In the genomic region with DNA sequence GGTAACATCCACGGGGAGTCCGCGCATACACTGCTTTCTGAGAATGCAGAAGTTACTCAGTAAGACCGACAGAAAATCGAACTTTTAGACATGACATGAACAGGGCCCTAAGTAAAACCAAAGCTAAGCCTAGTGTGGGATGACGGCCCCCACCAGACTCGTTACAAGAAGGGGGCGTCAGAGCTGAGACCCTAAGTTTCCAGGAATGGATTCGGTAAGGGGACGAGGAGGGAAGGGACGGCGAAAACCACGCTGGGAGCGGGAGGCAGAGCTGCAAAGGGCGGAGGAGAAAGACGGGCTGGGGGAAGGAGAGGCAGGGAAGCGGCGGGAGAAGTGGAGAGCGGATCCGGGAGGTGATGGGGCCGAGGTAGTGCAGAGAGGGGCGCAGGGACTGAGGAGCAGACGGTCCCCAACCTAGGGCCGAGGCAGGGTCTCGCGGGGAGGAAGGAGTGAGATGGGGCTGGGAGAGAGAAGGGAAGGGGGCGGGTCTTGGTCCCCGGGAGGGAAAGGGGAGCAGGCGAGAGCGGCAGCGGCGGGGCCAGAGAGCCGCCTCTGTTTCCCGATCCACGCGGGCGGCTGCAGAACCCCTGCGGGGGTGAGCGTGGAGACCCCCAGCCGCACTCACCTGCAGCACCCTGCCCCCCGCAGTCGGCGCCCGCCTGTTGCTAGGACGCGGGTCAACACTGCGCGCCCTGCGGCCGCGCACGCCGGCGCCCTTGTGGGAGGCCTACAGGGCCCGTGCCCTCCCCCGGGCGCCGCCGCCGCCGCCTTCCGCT, we compare ENCODE assay signal across 10 cellular contexts. TPM values are rescaled to one million over a fixed set of nuclear protein-coding genes. Genes with fewer than 3 reads are reported as not detected.
DNase-seq lines count a peak whose midpoint lies in the region; ATAC-seq, FAIRE-seq and TF ChIP-seq lines count a peak whose summit lies in the region.
"Had no signal": no experiment of that assay in that cellular context is flagged by ENCODE, and none has a peak within 500 bp of the region (broad histone marks: within the 10 kb centered on the region; RNA-seq: fewer than 3 reads in every experiment).

No MANE protein-coding gene starts in this region.

- H3K9me3 ChIP-seq in A549, result no peaks in the 10 kb centered on the region
- H3K9me3 ChIP-seq in WERI-Rb-1 (ENCODE audit: severe bottlenecking), result no peaks in the 10 kb centered on the region
- H3K9me3 ChIP-seq in mononuclear cell (ENCODE audit: low read depth, low read length), result no peaks in the 10 kb centered on the region
- no peaks in the 10 kb centered on the region for H3K9me3 ChIP-seq in thyroid gland

- FAIRE-seq in A549 (lab: Jason Lieb, UNC), result no peak
- FAIRE-seq: endometrium, GM18507 had no signal

- ATAC-seq in A549, result peak; percentile 86 to 92
- no peak for ATAC-seq in HG02885 (IDR thresholded peaks at IDR 0.05; ENCODE audit: poor library complexity, unreplicated experiment)
- ATAC-seq in HG02852 (IDR thresholded peaks at IDR 0.05; ENCODE audit: unreplicated experiment), result no peak

- TF ChIP-seq CTCF in A549 (IDR thresholded peaks at IDR 0.05), result no peak
- no peak for TF ChIP-seq CTCF in WERI-Rb-1 (IDR thresholded peaks at IDR 0.05; ENCODE audit: low read depth, low read length)
- TF ChIP-seq CTCF in epithelial cell of esophagus (IDR thresholded peaks at IDR 0.05; ENCODE audit: insufficient read depth, low read depth, low read length, missing control alignments), result no peak
- no peak for TF ChIP-seq CTCF in thyroid gland (IDR thresholded peaks at IDR 0.05)

- TF ChIP-seq EP300 in A549 (IDR thresholded peaks at IDR 0.05), result no peak

- intact Hi-C loops in thyroid gland (cut with DNase I), result no loop called here

- H3K36me3 ChIP-seq in WERI-Rb-1, result no peaks in the 10 kb centered on the region
- no peaks in the 10 kb centered on the region for H3K36me3 ChIP-seq in thyroid gland

- POLR2A ChIA-PET in A549 (lab: Yijun Ruan, JAX), result no interaction called here

- WGBS in A549 (ENCODE audit: missing lambda C conversion rate), result 4% methylated on average over 39 of the region's 62 CpGs
- 3% methylated on average over 42 to 44 of the region's 62 CpGs for WGBS in thyroid gland, 2 donors

- H3K27me3 ChIP-seq in WERI-Rb-1 (ENCODE audit: insufficient read depth, low read depth, severe bottlenecking) (no peaks in the 10 kb centered on the region), mononuclear cell (ENCODE audit: insufficient read depth, low read length) (peaks cover 14% of the 10 kb centered on the region), thyroid gland (no peaks in the 10 kb centered on the region)

- CTCF ChIA-PET in A549 (lab: Yijun Ruan, JAX), result interaction anchor here (0.6 kb wide), 1 partner anchor 1542 kb away, joined by 3 read pairs; no protein-coding TSS in a partner anchor

- H3K4me1 ChIP-seq in A549 (no peaks in the 10 kb centered on the region), mononuclear cell (ENCODE audit: insufficient read depth, low read length) (peaks cover 14% of the 10 kb centered on the region), thyroid gland (peaks cover 0 to 5% of the 10 kb centered on the region in 2 donors)

- H3K4me3 ChIP-seq in A549 (peak overlapping the region; percentile 61), WERI-Rb-1 (ENCODE audit: low read depth, low read length) (peak overlapping the region; percentile 66), epithelial cell of esophagus (ENCODE audit: low read length) (peak overlapping the region; percentile 39), mononuclear cell (ENCODE audit: low read length) (peak overlapping the region; percentile 33), thyroid gland (replicated peaks in 1 of 3) (peak overlapping the region; percentile 14 to 50 (median 31))

- peak overlapping the region; percentile 95 for H3K4me2 ChIP-seq in A549

- DNase-seq in A549 (ENCODE audit: low read depth in 1 of 2, low spot score in 1 of 2) (peak in 1 of 2 experiments; percentile 3), H4 (ENCODE audit: low spot score) (peak; percentile 11), WERI-Rb-1 (peak; percentile 46), epithelial cell of esophagus (ENCODE audit: low read depth) (no peak), thyroid gland (peak; percentile 37 to 40)

- H3K27ac ChIP-seq in A549, result peak overlapping the region in 1 of 2 experiments; percentile 76; a peak in 3 of 6 replicates
- H3K27ac ChIP-seq in WERI-Rb-1, result peak overlapping the region; percentile 25; the same call in 1 of the 2 replicates
- no peak overlapping the region for H3K27ac ChIP-seq in thyroid gland

- no peak for TF ChIP-seq RAD21 in A549 (conservative IDR thresholded peaks at IDR 0.05 in 1 of 2, IDR thresholded peaks at IDR 0.05 in 1 of 2)

- TF ChIP-seq POLR2A in A549 (IDR thresholded peaks at IDR 0.05; ENCODE audit: low read length) (no peak), thyroid gland (IDR thresholded peaks at IDR 0.05) (no peak)

TF ChIP-seq in A549, 52 proteins besides CTCF, POLR2A, EP300 and RAD21 (continues in another document):
- no peak for TF ChIP-seq ZSCAN20 (CRISPR knock-in tag; IDR thresholded peaks at IDR 0.05)
- TF ChIP-seq BCL3 (IDR thresholded peaks at IDR 0.05), result no peak
- no peak for TF ChIP-seq HOXB5 (CRISPR knock-in tag; IDR thresholded peaks at IDR 0.05)
- TF ChIP-seq, protein P1, sequence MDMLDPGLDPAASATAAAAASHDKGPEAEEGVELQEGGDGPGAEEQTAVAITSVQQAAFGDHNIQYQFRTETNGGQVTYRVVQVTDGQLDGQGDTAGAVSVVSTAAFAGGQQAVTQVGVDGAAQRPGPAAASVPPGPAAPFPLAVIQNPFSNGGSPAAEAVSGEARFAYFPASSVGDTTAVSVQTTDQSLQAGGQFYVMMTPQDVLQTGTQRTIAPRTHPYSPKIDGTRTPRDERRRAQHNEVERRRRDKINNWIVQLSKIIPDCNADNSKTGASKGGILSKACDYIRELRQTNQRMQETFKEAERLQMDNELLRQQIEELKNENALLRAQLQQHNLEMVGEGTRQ (IDR thresholded peaks at IDR 0.05), result no peak
- no peak for TF ChIP-seq CBX8 (IDR thresholded peaks at IDR 0.05)
- TF ChIP-seq RCOR1 (IDR thresholded peaks at IDR 0.05; ENCODE audit: low read depth, low read length), result no peak
- no peak for TF ChIP-seq ZFP36 (IDR thresholded peaks at IDR 0.05; ENCODE audit: borderline replicate concordance, partially characterized antibody)
- no peak for TF ChIP-seq KDM5A (IDR thresholded peaks at IDR 0.05)
- no peak for TF ChIP-seq REST (IDR thresholded peaks at IDR 0.05)
- TF ChIP-seq, protein P2, sequence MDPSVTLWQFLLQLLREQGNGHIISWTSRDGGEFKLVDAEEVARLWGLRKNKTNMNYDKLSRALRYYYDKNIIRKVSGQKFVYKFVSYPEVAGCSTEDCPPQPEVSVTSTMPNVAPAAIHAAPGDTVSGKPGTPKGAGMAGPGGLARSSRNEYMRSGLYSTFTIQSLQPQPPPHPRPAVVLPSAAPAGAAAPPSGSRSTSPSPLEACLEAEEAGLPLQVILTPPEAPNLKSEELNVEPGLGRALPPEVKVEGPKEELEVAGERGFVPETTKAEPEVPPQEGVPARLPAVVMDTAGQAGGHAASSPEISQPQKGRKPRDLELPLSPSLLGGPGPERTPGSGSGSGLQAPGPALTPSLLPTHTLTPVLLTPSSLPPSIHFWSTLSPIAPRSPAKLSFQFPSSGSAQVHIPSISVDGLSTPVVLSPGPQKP (IDR thresholded peaks at IDR 0.05; ENCODE audit: low read depth, low read length), result no peak

RNA-seq across cellular contexts. Expression of gene ODAD2, which starts 0.5 kb away (rescaled TPM):
- polyA plus RNA-seq in A549 (2011; rRNA removed) (not detected in 2 replicates), A549 (2017; fragmentation: RNase III; extraction: RNeasy Plus Mini Kit Qiagen cat#74134 plus additional on column Dnase treatment) (0.08 TPM in 1 of 3 replicates, not detected in the others)
- 0.01 TPM in 1 of 2 replicates, not detected in the other for polyA plus RNA-seq in A549 (2012; cell fraction: cytosol; rRNA removed)
- polyA plus RNA-seq in A549 (2012; cell fraction: nucleus; rRNA removed), result 0.05 TPM in 1 of 2 replicates, not detected in the other
- polyA minus RNA-seq in A549 (2011; rRNA and poly(A)+ RNA removed), result not detected in 2 replicates
- 1.2 and 1.8 TPM in 2 replicates for total RNA-seq in H4 (2014; rRNA removed; shearing (Covaris generic))
- total RNA-seq in mononuclear cell (0.10 TPM), thyroid gland (under 1 TPM in 2 of 4 donors, not detected in 2; 0.11 to 0.50 TPM)

Comparison
In these comparisons a context has a peak if more than half of its experiments do, and no peak if none do; other contexts are left out.
1. ATAC-seq: peak in A549 (2 of 2); none in HG02885 (single experiment) and HG02852 (single experiment).
2. Peak in every context shown above with its lines, with median percentiles within 50 percentile points of each other: H3K4me3 ChIP-seq.